Comparison of ENCODE assay signal across 8 cellular contexts in genomic region chr16:67865318-67865717, GRCh38. TPM values are rescaled to one million over a fixed set of nuclear protein-coding genes. Genes with fewer than 3 reads are reported as not detected.
DNase-seq lines count a peak whose midpoint lies in the region; TF ChIP-seq lines count a peak whose summit lies in the region.
"Had no signal": no experiment of that assay in that cellular context is flagged by ENCODE, and none has a peak within 500 bp of the region (broad histone marks: within the 10 kb centered on the region; RNA-seq: fewer than 3 reads in every experiment).

No MANE protein-coding gene starts in this region.

- H2AK5ac ChIP-seq in neuronal stem cell (ENCODE audit: low read depth, low read length) = no peak overlapping the region

- H3K36me3 ChIP-seq in neuronal stem cell (replicated peaks in 1 of 2; ENCODE audit: control insufficient read depth in 2 of 2, insufficient read depth in 2 of 2, low read length in 2 of 2) = peaks cover 36 to 95% of the 10 kb centered on the region in 2 donors

- H3K14ac ChIP-seq in neuronal stem cell (ENCODE audit: low read length) = no peak overlapping the region

- no peak overlapping the region for H3K9ac ChIP-seq in neuronal stem cell (ENCODE audit: low read depth, low read length, poor library complexity)

- H3K4ac ChIP-seq in neuronal stem cell (ENCODE audit: low read length) = no peak overlapping the region

- H2BK5ac ChIP-seq in neuronal stem cell (ENCODE audit: low read length) = no peak overlapping the region

- no peak for TF ChIP-seq EP300 in Ishikawa (IDR thresholded peaks at IDR 0.05; ENCODE audit: borderline replicate concordance)

- no peak overlapping the region for H2BK120ac ChIP-seq in neuronal stem cell (ENCODE audit: low read depth, low read length)

- peaks cover 15% of the 10 kb centered on the region for H3K79me1 ChIP-seq in neuronal stem cell (ENCODE audit: low read depth, low read length)

- H2BK12ac ChIP-seq in neuronal stem cell (ENCODE audit: low read length) = no peak overlapping the region

- no peak overlapping the region for H3K18ac ChIP-seq in neuronal stem cell (ENCODE audit: low read length)

- H3K4me2 ChIP-seq in neuronal stem cell (ENCODE audit: insufficient read depth, low read length, poor library complexity, severe bottlenecking) = no peak overlapping the region

- H3K4me3 ChIP-seq in epithelial cell of esophagus (ENCODE audit: low read length) (no peak overlapping the region), neuronal stem cell (ENCODE audit: low read length in 2 of 2) (no peak overlapping the region)
- H3K4me3 ChIP-seq: HAP-1 had no signal

- no peak overlapping the region for H2AFZ ChIP-seq in neuronal stem cell (ENCODE audit: low read length)

- H2BK15ac ChIP-seq in neuronal stem cell (ENCODE audit: low read length) = no peak overlapping the region

- peak; percentile 55 for TF ChIP-seq RAD21 in Ishikawa (IDR thresholded peaks at IDR 0.05; ENCODE audit: low read depth)

- H4K91ac ChIP-seq in neuronal stem cell (ENCODE audit: low read depth, low read length, poor library complexity) = no peak overlapping the region

- no CpG with 5 or more reads among the region's 2 CpGs for WGBS in neuronal stem cell (ENCODE audit: extremely low coverage in 2 of 2, insufficient read length in 2 of 2, insufficient replicate concordance in 1 of 2), 2 donors

- TF ChIP-seq CTCF in AG09319 (IDR thresholded peaks at IDR 0.05; ENCODE audit: low read depth, low read length) (peak; percentile 41), epithelial cell of esophagus (IDR thresholded peaks at IDR 0.05; ENCODE audit: insufficient read depth, low read depth, low read length, missing control alignments) (peak; percentile 43)

- no peak overlapping the region for H3K23ac ChIP-seq in neuronal stem cell (ENCODE audit: low read depth, low read length, poor library complexity)

- DNase-seq in AG09319 (ENCODE audit: extremely low read depth, low read depth) (no peak), epithelial cell of esophagus (ENCODE audit: low read depth) (peak; percentile 50), neuronal stem cell (ENCODE audit: low spot score) (no peak), NCI-H187 treated with DMSO at 0.1 percent for 48 hours (lab: John Stamatoyannopoulos, UW) (no peak), GF-D8 (lab: John Stamatoyannopoulos, UW) (no peak)

- H3K4me1 ChIP-seq in neuronal stem cell (ENCODE audit: control insufficient read depth in 2 of 2, insufficient read depth in 1 of 2, low read depth in 1 of 2, low read length in 2 of 2) = peaks cover 0 to 5% of the 10 kb centered on the region in 2 donors
- H3K4me1 ChIP-seq: HAP-1 had no signal

- H3K27me3 ChIP-seq in neuronal stem cell (ENCODE audit: control insufficient read depth in 3 of 3, insufficient read depth in 3 of 3, low read depth in 1 of 3, low read length in 3 of 3) = no peaks in the 10 kb centered on the region

- H4K8ac ChIP-seq in neuronal stem cell (ENCODE audit: low read depth, low read length) = no peak overlapping the region

- H3K27ac ChIP-seq in neuronal stem cell (replicated peaks; ENCODE audit: low read length) = no peak overlapping the region
- H3K27ac ChIP-seq: epithelial cell of prostate had no signal

- no peaks in the 10 kb centered on the region for H3K9me3 ChIP-seq in neuronal stem cell (replicated peaks in 1 of 2; ENCODE audit: control insufficient read depth in 2 of 2, insufficient read depth in 1 of 2, low read depth in 1 of 2, low read length in 2 of 2)
- H3K9me3 ChIP-seq: HAP-1 had no signal

TF ChIP-seq in Ishikawa, 13 proteins besides CTCF, POLR2A, EP300 and RAD21:
- TF ChIP-seq CREB1 (IDR thresholded peaks at IDR 0.05; ENCODE audit: low read depth) (no peak), TCF12 (IDR thresholded peaks at IDR 0.05; ENCODE audit: low read depth) (no peak), FOXM1 (IDR thresholded peaks at IDR 0.05; ENCODE audit: borderline replicate concordance, low read depth) (no peak), REST (IDR thresholded peaks at IDR 0.05; ENCODE audit: low read depth) (no peak), MAX (IDR thresholded peaks at IDR 0.05) (0 out of 2 replicates have a peak, but pooled peaks have one; percentile 30), CEBPB (IDR thresholded peaks at IDR 0.05) (no peak)

RNA-seq across cellular contexts. Expression of gene EDC4, which starts 7.5 kb away (rescaled TPM):
- 30.9 TPM for polyA plus RNA-seq in neuronal stem cell (2013, experiment 1 of 2)
- 27.6 TPM for polyA plus RNA-seq in neuronal stem cell (2013, experiment 2 of 2)

RNA-seq across cellular contexts. Expression of gene CENPT, which starts 17.8 kb away (rescaled TPM):
- polyA plus RNA-seq in neuronal stem cell (2013, experiment 1 of 2) = 34.0 TPM
- polyA plus RNA-seq in neuronal stem cell (2013, experiment 2 of 2) = 31.3 TPM

RNA-seq across cellular contexts. Expression of gene NUTF2, which starts 18.6 kb away (rescaled TPM):
- 276 TPM for polyA plus RNA-seq in neuronal stem cell (2013, experiment 1 of 2)
- polyA plus RNA-seq in neuronal stem cell (2013, experiment 2 of 2) = 280 TPM

RNA-seq across cellular contexts. Expression of gene NRN1L, which starts 19.4 kb away (rescaled TPM):
- polyA plus RNA-seq in neuronal stem cell (2013, experiment 1 of 2) = 0.70 TPM
- polyA plus RNA-seq in neuronal stem cell (2013, experiment 2 of 2) = 0.42 TPM

RNA-seq across cellular contexts. Expression of gene THAP11, which starts 23.2 kb away (rescaled TPM):
- polyA plus RNA-seq in neuronal stem cell (2013, experiment 1 of 2) = 27.9 TPM
- 27.7 TPM for polyA plus RNA-seq in neuronal stem cell (2013, experiment 2 of 2)
